Comparison of ENCODE assay signal across 28 cellular contexts in the genomic region with DNA sequence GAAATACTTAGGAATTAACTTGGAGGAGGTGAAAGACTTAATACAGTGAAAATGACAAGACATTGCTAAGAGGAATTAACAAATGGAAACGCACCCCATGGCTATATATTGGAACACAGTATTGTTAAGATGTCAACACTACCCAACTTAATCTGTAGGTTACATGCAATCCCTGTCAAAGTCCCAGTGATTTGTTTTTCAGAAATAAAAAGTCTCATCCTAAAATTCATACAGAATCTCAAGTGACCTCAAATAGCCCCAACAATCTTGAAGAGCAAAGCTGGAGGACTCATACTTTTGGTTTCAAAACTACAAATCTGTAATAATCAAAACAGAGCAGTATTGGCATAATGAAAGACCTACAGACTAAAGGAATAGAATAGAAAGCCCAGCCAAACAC. TPM values are rescaled to one million over a fixed set of nuclear protein-coding genes. Genes with fewer than 3 reads are reported as not detected.
DNase-seq lines count a peak whose midpoint lies in the region; FAIRE-seq lines count a peak whose summit lies in the region.
"Had no signal": no experiment of that assay in that cellular context is flagged by ENCODE, and none has a peak within 500 bp of the region (broad histone marks: within the 10 kb centered on the region; RNA-seq: fewer than 3 reads in every experiment).

No MANE protein-coding gene starts in this region.

- H3K4me1 ChIP-seq in BLaER1 treated with 17β-estradiol and CSF1 and Interleukin-3, amounts not matched to agents 10 nM and 100 nM: peaks cover 17 to 69% (median 62%) of the 10 kb centered on the region in 10 experiments

- FAIRE-seq in islet of Langerhans (lab: Jason Lieb, UNC): peak; percentile 69
- FAIRE-seq: A204.1, GM12878, GM12892, GM18507 had no signal

- peaks cover 24 to 39% (median 28%) of the 10 kb centered on the region in 11 experiments for H3K36me3 ChIP-seq in BLaER1 treated with 17β-estradiol and CSF1 and Interleukin-3, amounts not matched to agents 10 nM and 100 nM

- H3K27me3 Mint-ChIP-seq in activated T-helper 1 cell treated with anti-CD3 and anti-CD28 coated beads, Interleukin-12 subunit alpha, Interleukin-12 subunit beta, Interleukin-2, Interleukin-4 antibody, amounts not matched to agents 30 ng/mL and 10 ng/mL and 1 ng/mL, durations not matched to agents 14 hours and 24 hours and 36 hours (ENCODE audit: insufficient read depth): no peaks in the 10 kb centered on the region
- H3K27me3 Mint-ChIP-seq: CD4-positive, alpha-beta memory T cell; CD4-positive, CD25-positive, alpha-beta regulatory T cell had no signal

- no peak overlapping the region for H3K4me3 ChIP-seq in BLaER1 treated with 17β-estradiol and CSF1 and Interleukin-3, amounts not matched to agents 10 nM and 100 nM
- H3K4me3 ChIP-seq: GM12878 had no signal

- H3K4me3 Mint-ChIP-seq in activated T-helper 1 cell treated with anti-CD3 and anti-CD28 coated beads, Interleukin-12 subunit alpha, Interleukin-12 subunit beta, Interleukin-2, Interleukin-4 antibody, amounts not matched to agents 30 ng/mL and 10 ng/mL and 1 ng/mL, durations not matched to agents 14 hours and 24 hours and 36 hours: no peak overlapping the region
- H3K4me3 Mint-ChIP-seq: CD14-positive monocyte; CD4-positive, alpha-beta memory T cell; CD4-positive, CD25-positive, alpha-beta regulatory T cell; CD8-positive, alpha-beta memory T cell had no signal

- H3K9me3 ChIP-seq in BLaER1 treated with 17β-estradiol and CSF1 and Interleukin-3, amounts not matched to agents 10 nM and 100 nM (replicated peaks in 1 of 11): peaks cover 0 to 16% (median 10%) of the 10 kb centered on the region in 11 experiments; a peak in 13 of 22 replicates
- H3K9me3 ChIP-seq: BE2C had no signal

- H3K27ac Mint-ChIP-seq in activated T-helper 1 cell treated with anti-CD3 and anti-CD28 coated beads, Interleukin-12 subunit alpha, Interleukin-12 subunit beta, Interleukin-2, Interleukin-4 antibody, amounts not matched to agents 30 ng/mL and 10 ng/mL and 1 ng/mL, durations not matched to agents 14 hours and 24 hours and 36 hours: no peak overlapping the region
- H3K27ac Mint-ChIP-seq: CD14-positive monocyte; CD4-positive, alpha-beta memory T cell; CD4-positive, CD25-positive, alpha-beta regulatory T cell; CD8-positive, alpha-beta memory T cell had no signal

- H3K9ac ChIP-seq in BLaER1 treated with 17β-estradiol and CSF1 and Interleukin-3, amounts not matched to agents 10 nM and 100 nM: no peak overlapping the region

- H4K20me1 ChIP-seq in BLaER1 treated with 17β-estradiol and CSF1 and Interleukin-3, amounts not matched to agents 10 nM and 100 nM: peaks cover 0 to 15% (median 1%) of the 10 kb centered on the region in 11 experiments; a peak in 3 of 22 replicates

- DNase-seq in middle frontal gyrus (ENCODE audit: extremely low spot score, low spot score) (no peak), NCI-H187 treated with DMSO at 0.1 percent for 48 hours (lab: John Stamatoyannopoulos, UW) (no peak)
- DNase-seq in activated T-helper 1 cell treated with anti-CD3 and anti-CD28 coated beads, Interleukin-12 subunit alpha, Interleukin-12 subunit beta, Interleukin-2, Interleukin-4 antibody, amounts not matched to agents 30 ng/mL and 10 ng/mL and 1 ng/mL, durations not matched to agents 14 hours and 24 hours and 36 hours (ENCODE audit: low spot score): no peak
- DNase-seq: 8988T; ACHN; BE2C; C1 segment of cervical spinal cord; CD4-positive, alpha-beta memory T cell; CD4-positive, CD25-positive, alpha-beta regulatory T cell; COR-L47; DMS 273 treated with DMSO at 0.1 percent for 48 hours; DMS153; DMS53; DMS79; DND-41; EL; GDM1 had no signal

- no peaks in the 10 kb centered on the region for H3K27me3 ChIP-seq in BLaER1 treated with 17β-estradiol and CSF1 and Interleukin-3, amounts not matched to agents 10 nM and 100 nM
- H3K27me3 ChIP-seq: BE2C had no signal

- intact Hi-C loops in activated T-helper 1 cell treated with anti-CD3 and anti-CD28 coated beads, Interleukin-12 subunit alpha, Interleukin-12 subunit beta, Interleukin-2, Interleukin-4 antibody, amounts not matched to agents 30 ng/mL and 10 ng/mL and 1 ng/mL, durations not matched to agents 14 hours and 24 hours and 36 hours (cut with micrococcal nuclease): no loop called here

- H3K4me2 ChIP-seq in BLaER1 treated with 17β-estradiol and CSF1 and Interleukin-3, amounts not matched to agents 10 nM and 100 nM: peak overlapping the region in 8 of 11 experiments; percentile 23 to 70 (median 67); a peak in 10 of 22 replicates

- H3K4me1 Mint-ChIP-seq in activated T-helper 1 cell treated with anti-CD3 and anti-CD28 coated beads, Interleukin-12 subunit alpha, Interleukin-12 subunit beta, Interleukin-2, Interleukin-4 antibody, amounts not matched to agents 30 ng/mL and 10 ng/mL and 1 ng/mL, durations not matched to agents 14 hours and 24 hours and 36 hours (ENCODE audit: low read depth): peaks cover 10% of the 10 kb centered on the region

- no peaks in the 10 kb centered on the region for H3K9me3 Mint-ChIP-seq in activated T-helper 1 cell treated with anti-CD3 and anti-CD28 coated beads, Interleukin-12 subunit alpha, Interleukin-12 subunit beta, Interleukin-2, Interleukin-4 antibody, amounts not matched to agents 30 ng/mL and 10 ng/mL and 1 ng/mL, durations not matched to agents 14 hours and 24 hours and 36 hours

- H3K27ac ChIP-seq in BLaER1 treated with 17β-estradiol and CSF1 and Interleukin-3, amounts not matched to agents 10 nM and 100 nM: peak overlapping the region in 1 of 11 experiments; percentile 67; a peak in 2 of 22 replicates

- peaks cover 16% of the 10 kb centered on the region for H3K36me3 Mint-ChIP-seq in activated T-helper 1 cell treated with anti-CD3 and anti-CD28 coated beads, Interleukin-12 subunit alpha, Interleukin-12 subunit beta, Interleukin-2, Interleukin-4 antibody, amounts not matched to agents 30 ng/mL and 10 ng/mL and 1 ng/mL, durations not matched to agents 14 hours and 24 hours and 36 hours (ENCODE audit: low read depth)

RNA-seq across cellular contexts. Expression of a gene that starts 13.2 kb away (rescaled TPM):
- total RNA-seq in activated T-helper 1 cell treated with anti-CD3 and anti-CD28 coated beads, Interleukin-12 subunit alpha, Interleukin-12 subunit beta, Interleukin-2, Interleukin-4 antibody, amounts not matched to agents 30 ng/mL and 10 ng/mL and 1 ng/mL, durations not matched to agents 14 hours and 24 hours and 36 hours: not detected in 2 replicates
- total RNA-seq: A673; CD4-positive, alpha-beta memory T cell; CD4-positive, CD25-positive, alpha-beta regulatory T cell; CD8-positive, alpha-beta memory T cell; Daoy; G401; GM12878 had no signal

RNA-seq across cellular contexts. Expression of a gene that starts 22.2 kb away (rescaled TPM):
- 0.12 TPM in 1 of 2 replicates, not detected in the other for total RNA-seq in activated T-helper 1 cell treated with anti-CD3 and anti-CD28 coated beads, Interleukin-12 subunit alpha, Interleukin-12 subunit beta, Interleukin-2, Interleukin-4 antibody, amounts not matched to agents 30 ng/mL and 10 ng/mL and 1 ng/mL, durations not matched to agents 14 hours and 24 hours and 36 hours
- total RNA-seq: A673; CD4-positive, alpha-beta memory T cell; CD4-positive, CD25-positive, alpha-beta regulatory T cell; CD8-positive, alpha-beta memory T cell; Daoy had no signal
